ENCODE assay signal across 8 cellular contexts in genomic region chr14:58299665-58300202, GRCh38. TPM values are rescaled to one million over a fixed set of nuclear protein-coding genes. Genes with fewer than 3 reads are reported as not detected.
DNase-seq lines count a peak whose midpoint lies in the region; ATAC-seq and TF ChIP-seq lines count a peak whose summit lies in the region.

No MANE protein-coding gene starts in this region.

- 7 to 10% methylated on average over 11 to 12 of the region's 15 CpGs for WGBS in mesodermal cell (ENCODE audit: insufficient coverage in 2 of 2), 2 experiments
- WGBS in urinary bladder, result under 1% methylated on average over 15 of the region's 15 CpGs

- H3K4me3 ChIP-seq in coronary artery, result peak overlapping the region; percentile 87
- H3K4me3 ChIP-seq in mesodermal cell (ENCODE audit: extremely low read depth, insufficient read depth, low read length, poor library complexity, severe bottlenecking), result peak overlapping the region; percentile 86
- H3K4me3 ChIP-seq in urinary bladder (ENCODE audit: low read depth, low read length), result peak overlapping the region; percentile 85

- no peaks in the 10 kb centered on the region for H3K4me1 ChIP-seq in mesodermal cell (ENCODE audit: control insufficient read depth, insufficient read depth, low read length, poor library complexity, severe bottlenecking)
- no peaks in the 10 kb centered on the region for H3K4me1 ChIP-seq in urinary bladder (ENCODE audit: insufficient read depth)

- ATAC-seq in GM18520 (IDR thresholded peaks at IDR 0.05; ENCODE audit: unreplicated experiment), result no peak

- H3K36me3 ChIP-seq in mesodermal cell (ENCODE audit: control insufficient read depth, insufficient read depth, low read length) (peaks cover 29% of the 10 kb centered on the region), urinary bladder (ENCODE audit: insufficient read depth) (no peaks in the 10 kb centered on the region)

- DNase-seq in NOMO-1 (lab: John Stamatoyannopoulos, UW; ENCODE audit: unreplicated experiment in 2 of 2) (peak; percentile 1 to 20), NOMO-1 treated with DMSO at 0.1 percent for 48 hours (lab: John Stamatoyannopoulos, UW; ENCODE audit: unreplicated experiment) (no peak), OCI-M1 (lab: John Stamatoyannopoulos, UW) (peak; percentile 43), coronary artery (ENCODE audit: low spot score) (no peak), activated gamma-delta T cell treated with Interleukin-2 at 50 U/mL for 16 hours (no peak)

- H3K9me3 ChIP-seq in mesodermal cell (ENCODE audit: control insufficient read depth, low read length), result no peaks in the 10 kb centered on the region

- H3K27ac ChIP-seq in coronary artery (peak overlapping the region; percentile 95 to 97), mesodermal cell (ENCODE audit: low read depth, low read length, severe bottlenecking) (no peak overlapping the region), urinary bladder (ENCODE audit: low read depth) (peak overlapping the region; percentile 97)

- TF ChIP-seq CTCF in coronary artery (IDR thresholded peaks at IDR 0.05), result no peak

RNA-seq across cellular contexts. Expression of gene ARID4A, which starts 1.4 kb away (rescaled TPM):
- polyA plus RNA-seq in mesodermal cell (2013, experiment 1 of 2), result 16.1 TPM
- 16.2 TPM for polyA plus RNA-seq in mesodermal cell (2013, experiment 2 of 2)
- 39.5 TPM for total RNA-seq in urinary bladder
- 12.1 TPM for polyA plus RNA-seq in urinary bladder

RNA-seq across cellular contexts. Expression of gene PSMA3, which starts 55.1 kb away (rescaled TPM):
- 142 TPM for polyA plus RNA-seq in mesodermal cell (2013, experiment 1 of 2)
- 195 TPM for polyA plus RNA-seq in mesodermal cell (2013, experiment 2 of 2)
- 63.4 TPM for total RNA-seq in urinary bladder
- polyA plus RNA-seq in urinary bladder, result 126 TPM

Comparison
In these comparisons a context has a peak if more than half of its experiments do, and no peak if none do; other contexts are left out.
1. DNase-seq: peak in NOMO-1 (2 of 2) and OCI-M1 (single experiment); none in NOMO-1 treated with DMSO at 0.1 percent for 48 hours (single experiment), coronary artery (single experiment) and activated gamma-delta T cell treated with Interleukin-2 at 50 U/mL for 16 hours (single experiment).
2. Peak in every context shown above with its lines, with median percentiles within 50 percentile points of each other: H3K4me3 ChIP-seq.